8 cellular contexts compared by ENCODE assay signal in genomic region chr16:8651958-8652357, GRCh38. TPM values are rescaled to one million over a fixed set of nuclear protein-coding genes. Genes with fewer than 3 reads are reported as not detected.
DNase-seq lines count a peak whose midpoint lies in the region; ATAC-seq, FAIRE-seq and TF ChIP-seq lines count a peak whose summit lies in the region.
"Not testable (repeated sequence)": the region's sequence is repeated elsewhere in the genome, so short reads cannot be mapped to it uniquely, and the experiment has no call there.

No MANE protein-coding gene starts in this region.

- not testable (repeated sequence) for H2AFZ ChIP-seq in K562 (ENCODE audit: low read depth, low read length)

- DNase-seq in COLO668 (lab: John Stamatoyannopoulos, UW; ENCODE audit: unreplicated experiment) (peak; percentile 6), H7 (peak; percentile 72), MV-4-11 (lab: John Stamatoyannopoulos, UW) (peak; percentile 1), RWPE1 (ENCODE audit: low spot score) (peak; percentile 27), K562 (ENCODE audit: extremely low read depth in 1 of 4, low spot score in 3 of 4) (peak; percentile 37 to 47 (median 39)), fibroblast of villous mesenchyme (ENCODE audit: low read depth) (peak; percentile 15), urothelium cell line (ENCODE audit: low spot score) (peak; percentile 49)

- H3K27me3 ChIP-seq in H7 (ENCODE audit: control insufficient read depth, insufficient read depth, low read length); K562 (ENCODE audit: control insufficient read depth in 2 of 2, insufficient read depth in 2 of 2, low read length in 2 of 2); liver (ENCODE audit: control insufficient read depth in 4 of 4, insufficient read depth in 4 of 4, low read length in 3 of 4): not testable (repeated sequence)

- not testable (repeated sequence) for H3K9me3 ChIP-seq in K562 (replicated peaks; ENCODE audit: control insufficient read depth, insufficient read depth, low read depth, low read length); liver (ENCODE audit: control insufficient read depth in 4 of 4, low read length in 3 of 4)

- not testable (repeated sequence) for H3K36me3 ChIP-seq in H7 (replicated peaks; ENCODE audit: control insufficient read depth, insufficient read depth, low read length)
- H3K36me3 ChIP-seq in K562 (ENCODE audit: control insufficient read depth, insufficient read depth, low read length) (peaks cover 10% of the 10 kb centered on the region), liver (ENCODE audit: control insufficient read depth in 4 of 4, insufficient read depth in 3 of 4, low read depth in 1 of 4, low read length in 3 of 4) (peaks cover 7 to 15% (median 9%) of the 10 kb centered on the region in 4 donors)

- H3K4me2 ChIP-seq in K562 (ENCODE audit: insufficient read depth, low read length), result not testable (repeated sequence)

- WGBS in K562 (ENCODE audit: insufficient coverage, low coverage, missing lambda C conversion rate), result 31% methylated on average over 6 of the region's 7 CpGs
- 61% methylated on average over 7 of the region's 7 CpGs for WGBS in liver

- TF ChIP-seq CTCF in RWPE1 (conservative IDR thresholded peaks at IDR 0.05; ENCODE audit: low read depth), result 0 out of 2 replicates have a peak, but pooled peaks have one; percentile 19
- peak; percentile 46 to 53 (median 50) for TF ChIP-seq CTCF in K562 (IDR thresholded peaks at IDR 0.05 in 2 of 3, conservative IDR thresholded peaks at IDR 0.05 in 1 of 3; ENCODE audit: insufficient read depth in 2 of 3, low read depth in 1 of 3, low read length in 3 of 3)
- TF ChIP-seq CTCF in fibroblast of villous mesenchyme (IDR thresholded peaks at IDR 0.05; ENCODE audit: insufficient read depth, low read depth, low read length), result peak; percentile 48
- TF ChIP-seq CTCF in liver (IDR thresholded peaks at IDR 0.05; ENCODE audit: low read depth, low read length, missing input control), result peak; percentile 18

- intact Hi-C loops in K562 (cut with micrococcal nuclease), result not testable (repeated sequence)

- H3K27ac ChIP-seq in RWPE1; K562 (ENCODE audit: extremely low read depth, low read depth, low read length); liver (ENCODE audit: low read depth in 1 of 2, low read length in 2 of 2): not testable (repeated sequence)

- in situ Hi-C loops in K562 (cut with MboI), result loop anchor here (5.0 kb wide), 1 partner anchor 225 kb away; no protein-coding TSS in a partner anchor

- not testable (repeated sequence) for TF ChIP-seq EP300 in K562 (IDR thresholded peaks at IDR 0.05; ENCODE audit: low read length)

- POLR2A ChIA-PET in RWPE1 (lab: Yijun Ruan, JAX; ENCODE audit: low non-redundant PET), result interaction anchor here (0.6 to 0.7 kb wide), 2 partner anchors 199 to 1742 kb away, joined by 5 to 10 read pairs; no protein-coding TSS in a partner anchor
- POLR2A ChIA-PET in K562 (lab: Yijun Ruan, JAX), result not testable (repeated sequence)

- BruUV-seq in K562 (replicated peaks; lab: Mats Ljungman, UMichigan), result not testable (repeated sequence)

- peak in 1 of 2 experiments; percentile 51; a peak in 2 of 4 replicates for TF ChIP-seq RAD21 in K562 (CRISPR knock-in tag; conservative IDR thresholded peaks at IDR 0.05 in 1 of 2, IDR thresholded peaks at IDR 0.05 in 1 of 2)
- TF ChIP-seq RAD21 in liver (IDR thresholded peaks at IDR 0.05), result peak; percentile 18 to 48

- not testable (repeated sequence) for H3K79me2 ChIP-seq in K562 (ENCODE audit: control insufficient read depth, insufficient read depth, low read length)

- H4K20me1 ChIP-seq in K562 (replicated peaks; ENCODE audit: control insufficient read depth, insufficient read depth, low read length), result peaks cover 11% of the 10 kb centered on the region

- not testable (repeated sequence) for H3K9ac ChIP-seq in K562 (ENCODE audit: insufficient read depth in 1 of 2, low read depth in 2 of 2, low read length in 2 of 2); liver (ENCODE audit: low read depth in 1 of 2, low read length in 2 of 2)

- not testable (repeated sequence) for H3K4me1 ChIP-seq in K562 (replicated peaks in 1 of 2; ENCODE audit: control insufficient read depth in 2 of 2, insufficient read depth in 2 of 2, low read length in 2 of 2); liver (ENCODE audit: control insufficient read depth in 4 of 4, insufficient read depth in 4 of 4, low read length in 3 of 4)

- CTCF ChIA-PET in RWPE1 (lab: Yijun Ruan, JAX) (interaction anchor here (0.7 kb wide), 1 partner anchor 476 kb away, joined by 3 read pairs; no protein-coding TSS in a partner anchor), K562 (lab: Yijun Ruan, JAX; ENCODE audit: low intra/inter-chr PET ratio) (interaction anchor here (0.9 kb wide), 1 partner anchor 84 kb away, joined by 3 read pairs; no protein-coding TSS in a partner anchor)

- peak; percentile 65 for FAIRE-seq in K562 (lab: Jason Lieb, UNC)
- FAIRE-seq in urothelium cell line (lab: Jason Lieb, UNC), result not testable (repeated sequence)

- TF ChIP-seq POLR2A in K562 (conservative IDR thresholded peaks at IDR 0.05), result not testable (repeated sequence)

- peak; percentile 80 for ATAC-seq in K562

- not testable (repeated sequence) for H3K4me3 ChIP-seq in H7 (ENCODE audit: insufficient read depth, low read depth, low read length); K562; fibroblast of villous mesenchyme (ENCODE audit: low read depth, low read length); liver (ENCODE audit: low read depth in 1 of 3, low read length in 3 of 3)

- not testable (repeated sequence) for H3K9me1 ChIP-seq in K562 (ENCODE audit: control insufficient read depth, insufficient read depth, low read length)

RNA-seq across cellular contexts. Expression of gene ABAT, which starts 22.5 kb away (rescaled TPM):
- 1.8 and 3.1 TPM in 2 replicates for total RNA-seq in H7 (2014; rRNA removed; shearing (Covaris generic))
- 1.5 and 2.6 TPM in 2 replicates for total RNA-seq in K562 (2011; cell fraction: chromatin; rRNA removed; ENCODE audit: low replicate concordance)
- total RNA-seq in K562 (2011; cell fraction: nucleolus; rRNA removed), result 0.92 and 1.2 TPM in 2 replicates
- total RNA-seq in K562 (2011; cell fraction: nucleoplasm; rRNA removed), result 1.0 and 2.2 TPM in 2 replicates
- total RNA-seq in K562 (2014; rRNA removed), result 0.05 TPM in 1 of 2 replicates, not detected in the other
- 0.06 and 0.11 TPM in 2 replicates for total RNA-seq in K562 (2014; rRNA removed; fragmentation: Illumina TruSeq; extraction: Trizol)
- total RNA-seq in K562 (2015; rRNA removed; fragmentation: Illumina TruSeq; extraction: Trizol), result 0.08 and 0.18 TPM in 2 replicates
- 0.31 and 0.49 TPM in 2 replicates for total RNA-seq in K562 (2021)
- polyA plus RNA-seq in K562 (2011; rRNA removed), result 0.18 and 0.45 TPM in 2 replicates
- 0.21 and 0.27 TPM in 2 replicates for polyA plus RNA-seq in K562 (2011; cell fraction: cytosol; rRNA removed)
- polyA plus RNA-seq in K562 (2011; cell fraction: nucleus; rRNA removed), result 0.36 and 0.88 TPM in 2 replicates
- polyA plus RNA-seq in K562 (2012), result 0.13 and 0.47 TPM in 2 replicates
- polyA plus RNA-seq in K562 (2014; fragmentation: Illumina TruSeq; extraction: Trizol), result 0.10 TPM in 1 of 2 replicates, not detected in the other
- polyA plus RNA-seq in K562 (2014; fragmentation: Nextera tagmentation; extraction: Ambion mirVana), result under 1 TPM; 0.01 to 0.04 TPM
- 0.07 and 0.20 TPM in 2 replicates for polyA plus RNA-seq in K562 (2014; rRNA removed)
- polyA minus RNA-seq in K562 (2011; rRNA and poly(A)+ RNA removed), result 0.72 TPM in 1 of 2 replicates, not detected in the other
- polyA minus RNA-seq in K562 (2011; cell fraction: cytosol; rRNA and poly(A)+ RNA removed), result not detected in 2 replicates
- polyA minus RNA-seq in K562 (2011; cell fraction: nucleus; rRNA and poly(A)+ RNA removed), result 0.13 and 0.67 TPM in 2 replicates
- 0.97 and 3.5 TPM in 2 replicates for total RNA-seq in fibroblast of villous mesenchyme
- 100 to 1,000 TPM in 1 of 2 donors, 10 to 100 TPM in 1; 52.4 to 201 TPM for total RNA-seq in liver
- 100 to 1,000 TPM in 1 of 2 donors, 10 to 100 TPM in 1; 81.6 to 205 TPM for polyA plus RNA-seq in liver

RNA-seq across cellular contexts. Expression of gene METTL22, which starts 30.5 kb away (rescaled TPM):
- 43.7 and 53.6 TPM in 2 replicates for total RNA-seq in H7 (2014; rRNA removed; shearing (Covaris generic))
- 203 and 313 TPM in 2 replicates for total RNA-seq in K562 (2011; cell fraction: chromatin; rRNA removed; ENCODE audit: low replicate concordance)
- 169 and 173 TPM in 2 replicates for total RNA-seq in K562 (2011; cell fraction: nucleolus; rRNA removed)
- total RNA-seq in K562 (2011; cell fraction: nucleoplasm; rRNA removed), result 165 and 179 TPM in 2 replicates
- total RNA-seq in K562 (2014; rRNA removed), result 12.6 and 20.0 TPM in 2 replicates
- total RNA-seq in K562 (2014; rRNA removed; fragmentation: Illumina TruSeq; extraction: Trizol), result 11.5 and 14.7 TPM in 2 replicates
- 16.5 and 18.5 TPM in 2 replicates for total RNA-seq in K562 (2015; rRNA removed; fragmentation: Illumina TruSeq; extraction: Trizol)
- 20.6 and 26.3 TPM in 2 replicates for total RNA-seq in K562 (2021)
- polyA plus RNA-seq in K562 (2011; rRNA removed), result 33.2 and 45.8 TPM in 2 replicates
- 36.0 and 51.2 TPM in 2 replicates for polyA plus RNA-seq in K562 (2011; cell fraction: cytosol; rRNA removed)
- 219 and 305 TPM in 2 replicates for polyA plus RNA-seq in K562 (2011; cell fraction: nucleus; rRNA removed)
- 14.2 and 22.5 TPM in 2 replicates for polyA plus RNA-seq in K562 (2012)
- polyA plus RNA-seq in K562 (2014; fragmentation: Illumina TruSeq; extraction: Trizol), result 21.2 and 22.6 TPM in 2 replicates
- polyA plus RNA-seq in K562 (2014; fragmentation: Nextera tagmentation; extraction: Ambion mirVana), result 10 to 100 TPM in 1 of 2 experiments, 1 to 10 TPM in 1; 6.9 to 12.1 TPM
- polyA plus RNA-seq in K562 (2014; rRNA removed), result 26.0 and 28.8 TPM in 2 replicates
- 49.2 and 53.8 TPM in 2 replicates for polyA minus RNA-seq in K562 (2011; rRNA and poly(A)+ RNA removed)
- polyA minus RNA-seq in K562 (2011; cell fraction: cytosol; rRNA and poly(A)+ RNA removed), result 26.8 and 31.0 TPM in 2 replicates
- 59.0 and 95.2 TPM in 2 replicates for polyA minus RNA-seq in K562 (2011; cell fraction: nucleus; rRNA and poly(A)+ RNA removed)
- 22.5 and 33.5 TPM in 2 replicates for total RNA-seq in fibroblast of villous mesenchyme
- 10 to 100 TPM; 13.6 to 17.9 TPM for total RNA-seq in liver
- 10 to 100 TPM in 1 of 2 donors, 1 to 10 TPM in 1; 6.5 to 15.2 TPM for polyA plus RNA-seq in liver

Comparison
In these comparisons a context has a peak if more than half of its experiments do, and no peak if none do; other contexts are left out.
1. DNase-seq: peak in every context shown above with its lines; median percentile 72 in H7; 49 in urothelium cell line; 39 in K562; 27 in RWPE1; 15 in fibroblast of villous mesenchyme; 6 in COLO668; 1 in MV-4-11.
2. RNA of gene ABAT, which starts 22.5 kb away (total RNA-seq): 52.4 to 201 TPM in liver; 0.97 to 3.5 TPM in fibroblast of villous mesenchyme, 1.8 to 3.1 TPM in H7 and 0.05 to 2.6 TPM in K562; every median in the first group is over 10 times any median in the second.
3. Peak in every context shown above with its lines, with median percentiles within 50 percentile points of each other: CTCF ChIP-seq.